In the genomic region with DNA sequence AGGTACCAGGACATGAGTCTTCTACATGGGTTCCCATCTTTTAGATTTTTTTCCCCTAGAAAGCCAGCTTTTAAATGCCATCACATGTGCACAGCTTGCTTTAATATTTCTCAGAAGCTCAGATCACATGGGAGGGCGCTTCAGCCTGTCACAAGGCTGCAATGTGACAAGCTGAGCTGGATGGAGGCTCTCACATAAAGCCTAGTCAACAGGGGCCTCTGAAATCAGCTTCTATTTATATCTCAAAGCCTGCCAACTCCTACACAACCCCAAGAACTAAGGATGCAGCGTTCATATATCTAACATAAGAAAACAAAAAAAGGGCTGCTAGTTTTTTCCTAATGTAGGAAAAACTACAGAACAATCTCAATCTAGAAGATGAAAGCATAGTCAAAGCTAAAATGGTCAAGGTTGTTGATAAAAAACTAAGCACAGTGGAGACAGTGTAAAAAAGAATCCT, we compare ENCODE assay signal across 8 cellular contexts. TPM values are rescaled to one million over a fixed set of nuclear protein-coding genes. Genes with fewer than 3 reads are reported as not detected.
DNase-seq lines count a peak whose midpoint lies in the region; ATAC-seq, FAIRE-seq and TF ChIP-seq lines count a peak whose summit lies in the region.

No MANE protein-coding gene starts in this region.

- TF ChIP-seq POLR2A in GM12892 (IDR thresholded peaks at IDR 0.05; ENCODE audit: low read depth, low read length) = no peak

- ATAC-seq in HG02943 (IDR thresholded peaks at IDR 0.05; ENCODE audit: low read depth, unreplicated experiment) = peak; percentile 21
- peak; percentile 40 for ATAC-seq in stimulated activated naive CD8-positive, alpha-beta T cell treated with anti-CD3 and anti-CD28 coated beads, Interleukin-15, Interleukin-2, amounts not matched to agents 100 U/mL and 50 U/mL, for 24 hours

- peak; percentile 84 for FAIRE-seq in GM12892 (lab: Jason Lieb, UNC)

- DNase-seq in 8988T = peak; percentile 20
- DNase-seq in GM12892 (ENCODE audit: insufficient read length) = peak; percentile 25
- DNase-seq in NCI-H748 treated with DMSO at 0.1 percent for 48 hours (lab: John Stamatoyannopoulos, UW) = peak; percentile 58
- DNase-seq in activated T-cell treated with anti-CD3 and anti-CD28 coated beads, Interleukin-2, amount 50 U/mL, for 48 hours = peak; percentile 43 to 49
- DNase-seq in fibroblast of gingiva (ENCODE audit: low read depth) = peak; percentile 87
- peak; percentile 92 for DNase-seq in myocyte (ENCODE audit: low read depth)
- DNase-seq in stimulated activated naive CD8-positive, alpha-beta T cell treated with anti-CD3 and anti-CD28 coated beads, Interleukin-15, Interleukin-2, amounts not matched to agents 100 U/mL and 50 U/mL, for 24 hours = peak; percentile 48

RNA-seq across cellular contexts. Expression of a gene that starts 2.3 kb away (rescaled TPM):
- 94.7 TPM for polyA plus RNA-seq in GM12892 (2012; ENCODE audit: missing spikeins)
- total RNA-seq in myocyte = 139 and 182 TPM in 2 replicates
- polyA plus RNA-seq in myocyte (2012) = 145 TPM

Comparison
In these comparisons a context has a peak if more than half of its experiments do, and no peak if none do; other contexts are left out.
1. Peak in every context shown above with its lines: DNase-seq and ATAC-seq.
2. DNase-seq: peak in every context shown above with its lines; median percentile 92 in myocyte; 87 in fibroblast of gingiva; 58 in NCI-H748 treated with DMSO at 0.1 percent for 48 hours; 48 in stimulated activated naive CD8-positive, alpha-beta T cell treated with anti-CD3 and anti-CD28 coated beads, Interleukin-15, Interleukin-2, amounts not matched to agents 100 U/mL and 50 U/mL, for 24 hours; 46 in activated T-cell treated with anti-CD3 and anti-CD28 coated beads, Interleukin-2, amount 50 U/mL, for 48 hours; 25 in GM12892; 20 in 8988T.